Comparison of ENCODE assay signal across 8 cellular contexts in the genomic region with DNA sequence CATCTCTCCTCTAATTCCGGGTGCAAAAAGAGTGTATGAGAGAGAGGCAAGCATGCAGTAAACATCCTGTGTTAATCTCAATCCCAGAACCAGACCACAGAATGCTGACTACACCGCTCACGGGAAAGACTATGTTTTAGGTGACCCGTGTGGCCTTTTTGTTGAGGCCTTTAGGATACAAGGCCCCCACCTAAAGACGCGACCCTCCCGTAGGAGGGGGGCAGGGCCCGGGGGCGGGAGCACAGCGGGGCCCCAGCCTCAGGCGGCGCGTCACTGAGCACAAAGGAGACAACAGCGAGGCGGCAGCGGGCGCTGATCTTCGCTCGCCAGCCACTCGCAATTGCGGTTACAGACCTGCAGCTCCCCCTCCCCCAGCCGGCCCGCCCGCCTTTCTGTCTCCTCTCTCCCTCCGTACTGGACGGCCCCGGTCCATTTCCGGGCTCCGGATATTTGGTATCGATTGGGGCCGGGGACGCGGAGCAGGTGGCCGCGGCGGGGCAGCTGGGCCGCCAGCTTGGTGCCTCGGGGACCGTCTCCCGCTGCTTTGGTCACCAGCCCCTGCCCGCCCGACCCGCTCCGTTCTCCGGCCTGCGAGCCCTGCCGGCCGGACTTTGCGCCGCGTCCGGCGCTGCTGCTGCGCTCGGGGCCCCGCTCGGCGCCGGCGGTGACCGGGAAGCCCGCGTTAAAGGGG. TPM values are rescaled to one million over a fixed set of nuclear protein-coding genes. Genes with fewer than 3 reads are reported as not detected.
A peak's percentile ranks its signal among the peaks of the same experiment; 100 is the strongest.
DNase-seq lines count a peak whose midpoint lies in the region; ATAC-seq and TF ChIP-seq lines count a peak whose summit lies in the region.

TSS of gene CCDC50 (plus strand) at position 432 of the 691 bp plus-strand sequence. CDS start 281 bp downstream, outside the sequence.

- peak in 1 of 2 donors; percentile 67 for TF ChIP-seq EP300 in tibial nerve (IDR thresholded peaks at IDR 0.05)

- WGBS in HUES64: under 1% methylated on average over 63 of the region's 63 CpGs
- WGBS in tibial nerve, 2 donors: 0% methylated on average over 35 to 55 of the region's 63 CpGs

- peaks cover 0 to 15% (median 0%) of the 10 kb centered on the region in 5 donors for H3K36me3 Mint-ChIP-seq in naive thymus-derived CD4-positive, alpha-beta T cell

- DNase-seq in Daoy (ENCODE audit: low read depth): peak; percentile 85
- peak; percentile 64 for DNase-seq in OCI-M1 (lab: John Stamatoyannopoulos, UW)
- DNase-seq in activated effector memory CD4-positive, alpha-beta T cell treated with anti-CD3 and anti-CD28 coated beads, Interleukin-2, amount 50 U/mL, for 16 hours: peak; percentile 78
- DNase-seq in fibroblast of the aortic adventitia (ENCODE audit: low read depth): peak; percentile 68
- peak in 7 of 9 donors; percentile 3 to 56 (median 19) for DNase-seq in naive thymus-derived CD4-positive, alpha-beta T cell
- peak; percentile 70 to 72 for DNase-seq in tibial nerve (ENCODE audit: low spot score in 2 of 2)

- peak within 1 kb of the TSS; percentile 76 for H3K9ac ChIP-seq in HUES64 (ENCODE audit: low read depth, low read length)

- peak in 1 of 2 donors; percentile 47 for TF ChIP-seq POLR2A in tibial nerve (IDR thresholded peaks at IDR 0.05)

- peaks cover 35% of the 10 kb centered on the region for H3K4me1 ChIP-seq in HUES64 (ENCODE audit: insufficient read depth, low read length)
- no peaks in the 10 kb centered on the region for H3K4me1 ChIP-seq in naive thymus-derived CD4-positive, alpha-beta T cell (ENCODE audit: control insufficient read depth in 2 of 2, insufficient read depth in 2 of 2, low read length in 2 of 2)
- H3K4me1 ChIP-seq in tibial nerve: peaks cover 0 to 47% (median 23%) of the 10 kb centered on the region in 4 donors

- CTCF ChIA-PET in naive thymus-derived CD4-positive, alpha-beta T cell (lab: Charles Lee): no interaction called here

- H3K27ac ChIP-seq in HUES64 (ENCODE audit: low read depth, low read length) (peak within 1 kb of the TSS; percentile 75), tibial nerve (peak within 1 kb of the TSS; percentile 83 to 97 (median 94))
- H3K27ac ChIP-seq in naive thymus-derived CD4-positive, alpha-beta T cell (ENCODE audit: low read depth, low read length): peak within 1 kb of the TSS; percentile 44

- H3K36me3 ChIP-seq in HUES64 (ENCODE audit: insufficient read depth, low read length) (no peaks in the 10 kb centered on the region), tibial nerve (no peaks in the 10 kb centered on the region)
- no peaks in the 10 kb centered on the region for H3K36me3 ChIP-seq in naive thymus-derived CD4-positive, alpha-beta T cell (ENCODE audit: control insufficient read depth in 2 of 3, insufficient read depth in 3 of 3, low read length in 3 of 3)

- H3K9me3 Mint-ChIP-seq in naive thymus-derived CD4-positive, alpha-beta T cell: peaks cover 0 to 12% (median 0%) of the 10 kb centered on the region in 11 donors

- TF ChIP-seq CTCF in fibroblast of the aortic adventitia (IDR thresholded peaks at IDR 0.05; ENCODE audit: insufficient read depth, low read length) (no peak), tibial nerve (IDR thresholded peaks at IDR 0.05) (peak in 4 of 5 experiments; percentile 6 to 47 (median 24))

- ATAC-seq in GM21619 (IDR thresholded peaks at IDR 0.05; ENCODE audit: unreplicated experiment): peak; percentile 80
- ATAC-seq in naive thymus-derived CD4-positive, alpha-beta T cell: peak; percentile 70

- peak within 1 kb of the TSS; percentile 71 for H3K4me3 ChIP-seq in HUES64 (ENCODE audit: low read length)
- H3K4me3 ChIP-seq in fibroblast of the aortic adventitia (ENCODE audit: low read depth, low read length): peak within 1 kb of the TSS; percentile 80
- peak within 1 kb of the TSS; percentile 32 for H3K4me3 ChIP-seq in naive thymus-derived CD4-positive, alpha-beta T cell (ENCODE audit: low read length)
- H3K4me3 ChIP-seq in tibial nerve: peak within 1 kb of the TSS; percentile 70 to 88 (median 82)

- H3K9me3 ChIP-seq in HUES64 (ENCODE audit: insufficient read depth, low read depth, low read length): no peaks in the 10 kb centered on the region
- no peaks in the 10 kb centered on the region for H3K9me3 ChIP-seq in naive thymus-derived CD4-positive, alpha-beta T cell (ENCODE audit: control insufficient read depth in 2 of 3, low read length in 3 of 3)
- no peaks in the 10 kb centered on the region for H3K9me3 ChIP-seq in tibial nerve

- H3K27me3 Mint-ChIP-seq in naive thymus-derived CD4-positive, alpha-beta T cell: peaks cover 22 to 41% (median 31%) of the 10 kb centered on the region in 5 donors

- peaks cover 0 to 21% (median 13%) of the 10 kb centered on the region in 7 donors for H3K4me1 Mint-ChIP-seq in naive thymus-derived CD4-positive, alpha-beta T cell

- POLR2A ChIA-PET in naive thymus-derived CD4-positive, alpha-beta T cell (lab: Charles Lee): no interaction called here

- H3K4me3 Mint-ChIP-seq in naive thymus-derived CD4-positive, alpha-beta T cell: peak within 1 kb of the TSS; percentile 47 to 82 (median 76)

- peak within 1 kb of the TSS in 4 of 9 donors; percentile 53 to 80 (median 72) for H3K27ac Mint-ChIP-seq in naive thymus-derived CD4-positive, alpha-beta T cell

- H3K27me3 ChIP-seq in HUES64 (ENCODE audit: insufficient read depth, low read length) (peaks cover 23% of the 10 kb centered on the region), tibial nerve (no peaks in the 10 kb centered on the region)
- no peaks in the 10 kb centered on the region for H3K27me3 ChIP-seq in naive thymus-derived CD4-positive, alpha-beta T cell (ENCODE audit: control insufficient read depth in 2 of 2, insufficient read depth in 2 of 2, low read length in 2 of 2)

- intact Hi-C loops in naive thymus-derived CD4-positive, alpha-beta T cell (cut with micrococcal nuclease): loop anchor here in 1 of 2 donors (1.0 to 5.0 kb wide), 3 partner anchors 7 to 712 kb away; no protein-coding TSS in a partner anchor

RNA-seq across cellular contexts. Expression of gene CCDC50, which starts in this region (rescaled TPM):
- total RNA-seq in Daoy (2014; rRNA removed; shearing (Covaris generic)): 151 and 167 TPM in 2 replicates
- polyA plus RNA-seq in HUES64 (2013, experiment 1 of 2): 22.2 TPM
- 35.5 TPM for polyA plus RNA-seq in HUES64 (2013, experiment 2 of 2)
- total RNA-seq in fibroblast of the aortic adventitia (ENCODE audit: low replicate concordance): 84.6 and 199 TPM in 2 replicates
- total RNA-seq in naive thymus-derived CD4-positive, alpha-beta T cell: 10 to 100 TPM in 2 of 5 experiments, 1 to 10 TPM in 2, under 1 TPM in 1; 0.92 to 17.9 (median 6.2) TPM
- 1 to 10 TPM in 1 of 2 donors, under 1 TPM in 1; 0.92 to 1.5 TPM for polyA plus RNA-seq in naive thymus-derived CD4-positive, alpha-beta T cell
- total RNA-seq in tibial nerve: 10 to 100 TPM; 83.5 to 99.6 (median 94.2) TPM

Comparison
In these comparisons a context has a peak if more than half of its experiments do, and no peak if none do; other contexts are left out.
1. Peak in every context shown above with its lines: DNase-seq, ATAC-seq, H3K4me3 ChIP-seq and H3K27ac ChIP-seq.
2. DNase-seq: peak in every context shown above with its lines; median percentile 85 in Daoy; 78 in activated effector memory CD4-positive, alpha-beta T cell treated with anti-CD3 and anti-CD28 coated beads, Interleukin-2, amount 50 U/mL, for 16 hours; 71 in tibial nerve; 68 in fibroblast of the aortic adventitia; 64 in OCI-M1; 19 in naive thymus-derived CD4-positive, alpha-beta T cell.
3. H3K4me3 ChIP-seq: peak in every context shown above with its lines; median percentile 82 in tibial nerve; 80 in fibroblast of the aortic adventitia; 71 in HUES64; 32 in naive thymus-derived CD4-positive, alpha-beta T cell.